Comparison of ENCODE assay signal across 10 cellular contexts in genomic region chr20:24608926-24609667, GRCh38.
DNase-seq lines count a peak whose midpoint lies in the region; ATAC-seq and TF ChIP-seq lines count a peak whose summit lies in the region.
"Had no signal": no experiment of that assay in that cellular context is flagged by ENCODE, and none has a peak within 500 bp of the region (broad histone marks: within the 10 kb centered on the region; RNA-seq: fewer than 3 reads in every experiment).

No MANE protein-coding gene starts in this region.

- H3K27ac Mint-ChIP-seq in WTC11: no peak overlapping the region
- H3K27ac Mint-ChIP-seq in CD4-positive, alpha-beta T cell: no peak overlapping the region

- H3K9me3 Mint-ChIP-seq in WTC11: no peaks in the 10 kb centered on the region
- no peaks in the 10 kb centered on the region for H3K9me3 Mint-ChIP-seq in CD4-positive, alpha-beta T cell

- peaks cover 30% of the 10 kb centered on the region for H3K4me1 Mint-ChIP-seq in WTC11
- no peaks in the 10 kb centered on the region for H3K4me1 Mint-ChIP-seq in CD4-positive, alpha-beta T cell (ENCODE audit: low read depth)

- TF ChIP-seq CTCF in WTC11 (IDR thresholded peaks at IDR 0.05): no peak
- TF ChIP-seq CTCF in CD4-positive, alpha-beta T cell (IDR thresholded peaks at IDR 0.05): no peak

- intact Hi-C loops in CD4-positive, alpha-beta T cell (cut with DNase I, micrococcal nuclease): no loop called here

- no peaks in the 10 kb centered on the region for H3K27me3 Mint-ChIP-seq in WTC11 (ENCODE audit: low read depth)
- H3K27me3 Mint-ChIP-seq in CD4-positive, alpha-beta T cell: peaks cover 5% of the 10 kb centered on the region

- H3K9me3 ChIP-seq in CD4-positive, alpha-beta T cell (ENCODE audit: control insufficient read depth, low read length): no peaks in the 10 kb centered on the region

- H3K27me3 ChIP-seq in CD4-positive, alpha-beta T cell (ENCODE audit: control insufficient read depth, insufficient read depth, low read length): peaks cover 2% of the 10 kb centered on the region

- CTCF ChIA-PET in WTC11 (lab: Charles Lee): no interaction called here
- CTCF ChIA-PET in CD4-positive, alpha-beta T cell (lab: Charles Lee): no interaction called here

- no peak overlapping the region for H3K27ac ChIP-seq in CD4-positive, alpha-beta T cell (ENCODE audit: low read depth, low read length)

- DNase-seq in NCI-H524 (lab: John Stamatoyannopoulos, UW) (peak; percentile 9 to 20), NCI-H524 treated with DMSO at 0.1 percent for 48 hours (lab: John Stamatoyannopoulos, UW) (no peak), WTC11 (ENCODE audit: low spot score) (no peak), stromal cell of bone marrow (ENCODE audit: low read depth) (peak; percentile 13), cerebellum (ENCODE audit: low spot score) (no peak)
- no peak for DNase-seq in CD4-positive, alpha-beta T cell
- DNase-seq: activated effector memory CD4-positive, alpha-beta T cell treated with anti-CD3 and anti-CD28 coated beads, Interleukin-2, amount 50 U/mL, for 16 hours; T-helper 2 cell had no signal

- POLR2A ChIA-PET in WTC11 (lab: Charles Lee): no interaction called here
- POLR2A ChIA-PET in CD4-positive, alpha-beta T cell (lab: Charles Lee): no interaction called here

- ATAC-seq in HG02884 (IDR thresholded peaks at IDR 0.05; ENCODE audit: unreplicated experiment): peak; percentile 73
- no peak for ATAC-seq in WTC11
- ATAC-seq in GM18858 (IDR thresholded peaks at IDR 0.05; ENCODE audit: unreplicated experiment): no peak
- ATAC-seq in CD4-positive, alpha-beta T cell (ENCODE audit: poor library complexity): no peak

- H3K36me3 Mint-ChIP-seq in WTC11: no peaks in the 10 kb centered on the region
- no peaks in the 10 kb centered on the region for H3K36me3 Mint-ChIP-seq in CD4-positive, alpha-beta T cell (ENCODE audit: low read depth)

- no peak overlapping the region for H3K4me3 Mint-ChIP-seq in WTC11
- no peak overlapping the region for H3K4me3 Mint-ChIP-seq in CD4-positive, alpha-beta T cell

TF ChIP-seq in WTC11, 78 proteins besides CTCF, POLR2A, EP300 and RAD21:
- TF ChIP-seq PRRX2 (CRISPR knock-in tag; IDR thresholded peaks at IDR 0.05) (no peak), GABPB1 (CRISPR knock-in tag; IDR thresholded peaks at IDR 0.05) (0 out of 2 replicates have a peak, but pooled peaks have one; percentile 21)
TF ChIP-seq in WTC11: peak in this region for 1.

Comparison
In these comparisons a context has a peak if more than half of its experiments do, and no peak if none do; other contexts are left out.
1. DNase-seq: peak in NCI-H524 (2 of 2) and stromal cell of bone marrow (single experiment); none in NCI-H524 treated with DMSO at 0.1 percent for 48 hours (single experiment), WTC11 (single experiment), CD4-positive, alpha-beta T cell (0 of 10) and cerebellum (single experiment).